18 cellular contexts compared by ENCODE assay signal in genomic region chr2:208638059-208638458, GRCh38.
DNase-seq lines count a peak whose midpoint lies in the region; ATAC-seq, FAIRE-seq and TF ChIP-seq lines count a peak whose summit lies in the region.
"Had no signal": no experiment of that assay in that cellular context is flagged by ENCODE, and none has a peak within 500 bp of the region (broad histone marks: within the 10 kb centered on the region; RNA-seq: fewer than 3 reads in every experiment).

No MANE protein-coding gene starts in this region.

- H3K9me3 Mint-ChIP-seq in stimulated activated memory B cell treated with anti-CD40 and anti-IgM and Interleukin-4, amounts not matched to agents 10 μg/mL and 1 μg/mL and 100 μg/mL, for 72 hours, result no peaks in the 10 kb centered on the region
- H3K9me3 Mint-ChIP-seq: activated T-helper 17 cell treated with anti-CD3 and anti-CD28 coated beads, Interleukin-2, amount 50 U/mL, for 72 hours had no signal

- intact Hi-C loops in pancreas (cut with DNase I), result no loop called here

- FAIRE-seq in pancreas (lab: Jason Lieb, UNC), result no peak

- no peaks in the 10 kb centered on the region for H3K4me1 ChIP-seq in pancreas
- H3K4me1 ChIP-seq: suprapubic skin had no signal

- no peaks in the 10 kb centered on the region for H3K36me3 Mint-ChIP-seq in stimulated activated memory B cell treated with anti-CD40 and anti-IgM and Interleukin-4, amounts not matched to agents 10 μg/mL and 1 μg/mL and 100 μg/mL, for 72 hours
- H3K36me3 Mint-ChIP-seq: CD4-positive, CD25-positive, alpha-beta regulatory T cell had no signal

- peak; percentile 68 for DNase-seq in NCI-H69 (lab: John Stamatoyannopoulos, UW)
- DNase-seq in pancreas, result no peak
- no peak for DNase-seq in stimulated activated naive CD8-positive, alpha-beta T cell treated with anti-CD3 and anti-CD28 coated beads, Interleukin-15, Interleukin-2, amounts not matched to agents 100 U/mL and 50 U/mL, for 24 hours
- DNase-seq: activated CD4-positive, alpha-beta T cell treated with anti-CD3 and anti-CD28 coated beads for 48 hours; anterior cingulate cortex; CD4-positive, CD25-positive, alpha-beta regulatory T cell; effector CD4-positive, alpha-beta T cell; left cardiac atrium; MG63; PC-3; SW 1271 had no signal

- no peaks in the 10 kb centered on the region for H3K27me3 ChIP-seq in pancreas
- H3K27me3 ChIP-seq: MG63, suprapubic skin had no signal

- no peak overlapping the region for H3K4me3 Mint-ChIP-seq in stimulated activated memory B cell treated with anti-CD40 and anti-IgM and Interleukin-4, amounts not matched to agents 10 μg/mL and 1 μg/mL and 100 μg/mL, for 72 hours
- H3K4me3 Mint-ChIP-seq: activated T-helper 17 cell treated with anti-CD3 and anti-CD28 coated beads, Interleukin-2, amount 50 U/mL, for 72 hours; CD4-positive, CD25-positive, alpha-beta regulatory T cell had no signal

- no peak overlapping the region for H3K27ac Mint-ChIP-seq in stimulated activated memory B cell treated with anti-CD40 and anti-IgM and Interleukin-4, amounts not matched to agents 10 μg/mL and 1 μg/mL and 100 μg/mL, for 72 hours
- H3K27ac Mint-ChIP-seq: activated T-helper 17 cell treated with anti-CD3 and anti-CD28 coated beads, Interleukin-2, amount 50 U/mL, for 72 hours; CD4-positive, CD25-positive, alpha-beta regulatory T cell had no signal

- no peak overlapping the region for H3K4me3 ChIP-seq in pancreas
- H3K4me3 ChIP-seq: MG63, suprapubic skin had no signal

- no peaks in the 10 kb centered on the region for H3K36me3 ChIP-seq in pancreas
- H3K36me3 ChIP-seq: MG63, suprapubic skin had no signal

- ATAC-seq in GM19324 (IDR thresholded peaks at IDR 0.05; ENCODE audit: low FRiP score, unreplicated experiment) (peak; percentile 64), HG02798 (IDR thresholded peaks at IDR 0.05; ENCODE audit: poor library complexity, unreplicated experiment) (peak; percentile 72), pancreas (peak in 3 of 4 donors; percentile 71 to 76 (median 74))
- ATAC-seq in stimulated activated memory B cell treated with anti-CD40 and anti-IgM and Interleukin-4, amounts not matched to agents 10 μg/mL and 1 μg/mL and 100 μg/mL, for 72 hours, result no peak
- no peak for ATAC-seq in activated CD4-positive, CD25-positive, alpha-beta regulatory T cell treated with anti-CD3 and anti-CD28 coated beads, Interleukin-2, amount 50 U/mL, for 24 hours
- no peak for ATAC-seq in stimulated activated naive CD8-positive, alpha-beta T cell treated with anti-CD3 and anti-CD28 coated beads, Interleukin-15, Interleukin-2, amounts not matched to agents 100 U/mL and 50 U/mL, for 24 hours
- ATAC-seq: activated T-helper 17 cell treated with anti-CD3 and anti-CD28 coated beads, Interleukin-2, amount 50 U/mL, for 72 hours; PC-3 had no signal

- no peak overlapping the region for H3K27ac ChIP-seq in pancreas
- H3K27ac ChIP-seq: HL-60, suprapubic skin had no signal

- no peak for TF ChIP-seq CTCF in pancreas (IDR thresholded peaks at IDR 0.05)

- H3K9me3 ChIP-seq in pancreas, result no peaks in the 10 kb centered on the region
- H3K9me3 ChIP-seq: MG63, suprapubic skin had no signal

- H3K4me1 Mint-ChIP-seq in stimulated activated memory B cell treated with anti-CD40 and anti-IgM and Interleukin-4, amounts not matched to agents 10 μg/mL and 1 μg/mL and 100 μg/mL, for 72 hours, result no peaks in the 10 kb centered on the region
- H3K4me1 Mint-ChIP-seq: activated T-helper 17 cell treated with anti-CD3 and anti-CD28 coated beads, Interleukin-2, amount 50 U/mL, for 72 hours; CD4-positive, CD25-positive, alpha-beta regulatory T cell had no signal

- H3K27me3 Mint-ChIP-seq in stimulated activated memory B cell treated with anti-CD40 and anti-IgM and Interleukin-4, amounts not matched to agents 10 μg/mL and 1 μg/mL and 100 μg/mL, for 72 hours, result no peaks in the 10 kb centered on the region
- H3K27me3 Mint-ChIP-seq: activated T-helper 17 cell treated with anti-CD3 and anti-CD28 coated beads, Interleukin-2, amount 50 U/mL, for 72 hours; CD4-positive, CD25-positive, alpha-beta regulatory T cell had no signal

Comparison
In these comparisons a context has a peak if more than half of its experiments do, and no peak if none do; other contexts are left out.
1. ATAC-seq: peak in GM19324 (single experiment), HG02798 (single experiment) and pancreas (3 of 4); none in stimulated activated memory B cell treated with anti-CD40 and anti-IgM and Interleukin-4, amounts not matched to agents 10 μg/mL and 1 μg/mL and 100 μg/mL, for 72 hours (single experiment), activated CD4-positive, CD25-positive, alpha-beta regulatory T cell treated with anti-CD3 and anti-CD28 coated beads, Interleukin-2, amount 50 U/mL, for 24 hours (0 of 2) and stimulated activated naive CD8-positive, alpha-beta T cell treated with anti-CD3 and anti-CD28 coated beads, Interleukin-15, Interleukin-2, amounts not matched to agents 100 U/mL and 50 U/mL, for 24 hours (single experiment).